Comparison of ENCODE assay signal across 8 cellular contexts in the genomic region with DNA sequence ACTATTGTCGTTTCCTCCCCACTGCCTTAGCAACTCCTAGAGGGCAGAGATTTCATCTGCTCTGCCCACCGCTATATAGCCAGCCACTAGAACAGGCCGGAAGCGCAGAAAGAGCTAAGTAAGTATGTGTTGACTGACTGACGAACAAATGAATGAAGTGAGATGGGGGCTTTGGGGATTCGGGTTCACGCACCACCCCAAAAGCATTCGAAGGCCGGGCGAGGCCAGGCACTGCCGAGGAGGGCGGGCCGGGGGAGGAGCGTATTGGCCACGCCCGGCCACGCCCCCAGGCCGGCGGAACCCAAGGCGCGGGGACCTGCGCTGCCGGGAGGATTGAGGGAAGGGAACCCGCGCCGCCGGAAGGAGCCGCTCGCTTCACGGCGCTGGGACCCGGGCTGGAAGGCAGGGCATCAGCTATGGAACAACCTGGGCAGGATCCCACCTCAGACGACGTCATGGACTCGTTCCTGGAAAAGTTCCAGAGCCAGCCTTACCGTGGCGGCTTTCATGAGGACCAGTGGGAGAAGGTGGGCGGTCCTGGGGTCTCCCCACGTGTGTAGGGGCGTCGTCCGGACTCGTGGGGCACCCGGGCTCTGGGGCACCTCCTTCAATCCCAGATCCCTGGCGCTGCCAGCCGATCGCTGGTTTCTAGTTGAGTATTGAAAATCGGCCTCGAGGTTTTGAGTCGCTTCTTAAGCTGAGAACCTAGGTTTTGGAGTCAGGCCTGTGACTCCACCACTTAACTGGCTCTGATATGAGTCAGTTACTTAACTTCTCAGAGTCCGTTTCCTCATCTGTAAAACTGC. TPM values are rescaled to one million over a fixed set of nuclear protein-coding genes. Genes with fewer than 3 reads are reported as not detected.
DNase-seq lines count a peak whose midpoint lies in the region; ATAC-seq, FAIRE-seq and TF ChIP-seq lines count a peak whose summit lies in the region.

A gene with protein sequence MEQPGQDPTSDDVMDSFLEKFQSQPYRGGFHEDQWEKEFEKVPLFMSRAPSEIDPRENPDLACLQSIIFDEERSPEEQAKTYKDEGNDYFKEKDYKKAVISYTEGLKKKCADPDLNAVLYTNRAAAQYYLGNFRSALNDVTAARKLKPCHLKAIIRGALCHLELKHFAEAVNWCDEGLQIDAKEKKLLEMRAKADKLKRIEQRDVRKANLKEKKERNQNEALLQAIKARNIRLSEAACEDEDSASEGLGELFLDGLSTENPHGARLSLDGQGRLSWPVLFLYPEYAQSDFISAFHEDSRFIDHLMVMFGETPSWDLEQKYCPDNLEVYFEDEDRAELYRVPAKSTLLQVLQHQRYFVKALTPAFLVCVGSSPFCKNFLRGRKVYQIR (plus strand): TSS at position 369 of the 806 bp plus-strand sequence. CDS start 48 bp downstream, at position 417.

- H3K9ac ChIP-seq in keratinocyte (ENCODE audit: control insufficient read depth, extremely low read depth, insufficient read depth, low read length) = peak within 1 kb of the TSS; percentile 92

- peaks cover 29% of the 10 kb centered on the region for H3K79me2 ChIP-seq in keratinocyte (ENCODE audit: control insufficient read depth, insufficient read depth, low read length)

- H3K9me3 Mint-ChIP-seq in central memory CD8-positive, alpha-beta T cell = no peaks in the 10 kb centered on the region

- dilution Hi-C loops in keratinocyte (cut with MboI; ENCODE audit: extremely low pct_ligation_motif_present, low sequenced_read_pairs) = no loop called here

- H3K27ac ChIP-seq in keratinocyte (ENCODE audit: control insufficient read depth, insufficient read depth, low read length) = peak within 1 kb of the TSS; percentile 93

- peaks cover 5 to 17% of the 10 kb centered on the region in 2 experiments for H3K36me3 ChIP-seq in keratinocyte (ENCODE audit: control insufficient read depth in 2 of 2, extremely low read depth in 1 of 2, insufficient read depth in 2 of 2, low read length in 2 of 2)

- peak within 1 kb of the TSS; percentile 96 for H2AFZ ChIP-seq in keratinocyte (ENCODE audit: control insufficient read depth, low read length)

- H3K36me3 Mint-ChIP-seq in central memory CD8-positive, alpha-beta T cell (ENCODE audit: insufficient read depth) = peaks cover 16% of the 10 kb centered on the region

- H3K4me3 ChIP-seq in keratinocyte (ENCODE audit: control insufficient read depth in 2 of 3, extremely low read depth in 1 of 3, insufficient read depth in 2 of 3, low read depth in 1 of 3, low read length in 3 of 3) = peak within 1 kb of the TSS; percentile 88 to 99 (median 93)

- H3K27me3 Mint-ChIP-seq in central memory CD8-positive, alpha-beta T cell = no peaks in the 10 kb centered on the region

- no peaks in the 10 kb centered on the region for H3K27me3 ChIP-seq in keratinocyte (ENCODE audit: control insufficient read depth, extremely low read depth, insufficient read depth, low read length)

- no peaks in the 10 kb centered on the region for H4K20me1 ChIP-seq in keratinocyte (ENCODE audit: control insufficient read depth, extremely low read depth, insufficient read depth, low read length)

- no peaks in the 10 kb centered on the region for H3K9me3 ChIP-seq in keratinocyte (ENCODE audit: control insufficient read depth, low read depth, low read length)

- H3K4me1 ChIP-seq in keratinocyte (ENCODE audit: control insufficient read depth, extremely low read depth, insufficient read depth, low read length) = peaks cover 12% of the 10 kb centered on the region

- H3K4me3 Mint-ChIP-seq in central memory CD8-positive, alpha-beta T cell = peak within 1 kb of the TSS; percentile 71

- H3K27ac Mint-ChIP-seq in central memory CD8-positive, alpha-beta T cell (ENCODE audit: low read depth) = peak within 1 kb of the TSS; percentile 68

- ATAC-seq in GM18907 (IDR thresholded peaks at IDR 0.05; ENCODE audit: unreplicated experiment) = peak; percentile 97
- ATAC-seq in HG03139 (IDR thresholded peaks at IDR 0.05; ENCODE audit: unreplicated experiment) = peak; percentile 98
- peak; percentile 88 to 91 for ATAC-seq in activated CD4-positive, CD25-positive, alpha-beta regulatory T cell treated with anti-CD3 and anti-CD28 coated beads, Interleukin-2, amount 50 U/mL, for 24 hours
- peak; percentile 95 for ATAC-seq in central memory CD8-positive, alpha-beta T cell (replicated peaks; ENCODE audit: extremely low read depth, poor library complexity, severe bottlenecking)

- peak within 1 kb of the TSS; percentile 95 for H3K4me2 ChIP-seq in keratinocyte (ENCODE audit: control insufficient read depth, extremely low read depth, insufficient read depth, low read depth, low read length)

- no peaks in the 10 kb centered on the region for H3K9me1 ChIP-seq in keratinocyte (ENCODE audit: control insufficient read depth, extremely low read depth, insufficient read depth, low read length)

- TF ChIP-seq CTCF in keratinocyte (optimal IDR thresholded peaks at IDR 0.05 in 1 of 3, IDR thresholded peaks at IDR 0.05 in 1 of 3, conservative IDR thresholded peaks at IDR 0.05 in 1 of 3; ENCODE audit: extremely low read depth in 1 of 3, insufficient read depth in 2 of 3, low read length in 3 of 3) = no peak

- peaks cover 31% of the 10 kb centered on the region for H3K4me1 Mint-ChIP-seq in central memory CD8-positive, alpha-beta T cell

- FAIRE-seq in keratinocyte (lab: Jason Lieb, UNC) = peak; percentile 59

- DNase-seq in AG08395 (ENCODE audit: low spot score) (peak; percentile 95), NCI-H226 (peak; percentile 76), keratinocyte (ENCODE audit: low read depth, low spot score) (peak; percentile 71)
- DNase-seq in central memory CD8-positive, alpha-beta T cell (ENCODE audit: low spot score in 2 of 2) = peak; percentile 72 to 78
- peak; percentile 76 to 78 (median 77) for DNase-seq in stimulated activated CD4-positive, alpha-beta T cell treated with anti-CD3 and anti-CD28 coated beads, Interleukin-12 subunit alpha, Interleukin-12 subunit beta, amount 100 ng/mL, for 48 hours (ENCODE audit: low read depth in 2 of 3, low spot score in 1 of 3)

RNA-seq across cellular contexts. Expression of the gene that starts here (rescaled TPM):
- polyA plus RNA-seq in keratinocyte = 33.6 to 40.3 TPM (median 37.2 TPM) in 3 replicates
- polyA plus RNA-seq in keratinocyte (2011; ENCODE audit: low read depth) = 21.8 TPM
- polyA plus RNA-seq in keratinocyte (2011; cell fraction: cytosol; rRNA removed) = 29.5 and 38.3 TPM in 2 replicates
- polyA plus RNA-seq in keratinocyte (2011; cell fraction: nucleus; rRNA removed) = 41.8 and 43.3 TPM in 2 replicates
- polyA plus RNA-seq in keratinocyte (2012; ENCODE audit: low replicate concordance) = 26.3 and 36.6 TPM in 2 replicates
- polyA minus RNA-seq in keratinocyte = 27.7 to 27.8 TPM (median 27.7 TPM) in 3 replicates
- polyA minus RNA-seq in keratinocyte (2011; cell fraction: cytosol; rRNA and poly(A)+ RNA removed) = 14.0 TPM
- polyA minus RNA-seq in keratinocyte (2011; cell fraction: nucleus; rRNA and poly(A)+ RNA removed) = 12.0 and 22.2 TPM in 2 replicates

Comparison
In these comparisons a context has a peak if more than half of its experiments do, and no peak if none do; other contexts are left out.
1. Peak in every context shown above with its lines: DNase-seq, ATAC-seq, H3K4me3 ChIP-seq and H3K27ac ChIP-seq.